1 cellular context compared by ENCODE assay signal in the genomic region with DNA sequence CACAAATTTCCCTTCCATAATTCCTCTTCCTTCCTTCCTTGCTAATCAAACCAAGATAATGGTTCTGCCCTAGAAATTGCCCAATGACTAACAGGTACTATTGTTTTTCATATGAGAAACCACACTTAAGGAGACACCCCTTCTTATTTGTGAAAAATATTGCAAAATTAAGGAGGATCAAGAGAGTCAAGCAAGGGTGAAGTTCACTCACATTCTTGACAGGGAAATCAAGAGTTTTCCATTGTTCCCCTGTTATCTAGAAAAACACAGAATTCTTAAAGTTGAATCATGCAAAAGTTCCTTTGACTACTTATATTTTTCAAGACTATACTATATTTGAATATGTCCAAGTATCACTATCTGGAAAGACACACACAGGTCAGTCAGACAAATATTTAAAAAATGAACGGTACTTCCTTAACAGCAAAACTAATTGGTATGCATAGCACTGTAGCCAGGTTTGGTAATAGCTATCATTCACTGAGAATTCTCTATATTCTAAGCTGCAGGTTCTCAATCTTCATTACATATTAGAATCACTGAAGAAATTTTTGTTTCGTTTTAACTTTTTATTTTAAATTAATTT.
TF ChIP-seq lines count a peak whose summit lies in the region.

No MANE protein-coding gene starts in this region.

TF ChIP-seq in HepG2, 621 proteins besides CTCF, POLR2A, EP300 and RAD21 (continued from another document):
- TF ChIP-seq, protein P1, sequence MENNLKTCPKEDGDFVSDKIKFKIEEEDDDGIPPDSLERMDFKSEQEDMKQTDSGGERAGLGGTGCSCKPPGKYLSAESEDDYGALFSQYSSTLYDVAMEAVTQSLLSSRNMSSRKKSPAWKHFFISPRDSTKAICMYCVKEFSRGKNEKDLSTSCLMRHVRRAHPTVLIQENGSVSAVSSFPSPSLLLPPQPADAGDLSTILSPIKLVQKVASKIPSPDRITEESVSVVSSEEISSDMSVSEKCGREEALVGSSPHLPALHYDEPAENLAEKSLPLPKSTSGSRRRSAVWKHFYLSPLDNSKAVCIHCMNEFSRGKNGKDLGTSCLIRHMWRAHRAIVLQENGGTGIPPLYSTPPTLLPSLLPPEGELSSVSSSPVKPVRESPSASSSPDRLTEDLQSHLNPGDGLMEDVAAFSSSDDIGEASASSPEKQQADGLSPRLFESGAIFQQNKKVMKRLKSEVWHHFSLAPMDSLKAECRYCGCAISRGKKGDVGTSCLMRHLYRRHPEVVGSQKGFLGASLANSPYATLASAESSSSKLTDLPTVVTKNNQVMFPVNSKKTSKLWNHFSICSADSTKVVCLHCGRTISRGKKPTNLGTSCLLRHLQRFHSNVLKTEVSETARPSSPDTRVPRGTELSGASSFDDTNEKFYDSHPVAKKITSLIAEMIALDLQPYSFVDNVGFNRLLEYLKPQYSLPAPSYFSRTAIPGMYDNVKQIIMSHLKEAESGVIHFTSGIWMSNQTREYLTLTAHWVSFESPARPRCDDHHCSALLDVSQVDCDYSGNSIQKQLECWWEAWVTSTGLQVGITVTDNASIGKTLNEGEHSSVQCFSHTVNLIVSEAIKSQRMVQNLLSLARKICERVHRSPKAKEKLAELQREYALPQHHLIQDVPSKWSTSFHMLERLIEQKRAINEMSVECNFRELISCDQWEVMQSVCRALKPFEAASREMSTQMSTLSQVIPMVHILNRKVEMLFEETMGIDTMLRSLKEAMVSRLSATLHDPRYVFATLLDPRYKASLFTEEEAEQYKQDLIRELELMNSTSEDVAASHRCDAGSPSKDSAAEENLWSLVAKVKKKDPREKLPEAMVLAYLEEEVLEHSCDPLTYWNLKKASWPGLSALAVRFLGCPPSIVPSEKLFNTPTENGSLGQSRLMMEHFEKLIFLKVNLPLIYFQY (CRISPR knock-in tag; IDR thresholded peaks at IDR 0.05; ENCODE audit: borderline replicate concordance): no peak
- TF ChIP-seq, protein P2, sequence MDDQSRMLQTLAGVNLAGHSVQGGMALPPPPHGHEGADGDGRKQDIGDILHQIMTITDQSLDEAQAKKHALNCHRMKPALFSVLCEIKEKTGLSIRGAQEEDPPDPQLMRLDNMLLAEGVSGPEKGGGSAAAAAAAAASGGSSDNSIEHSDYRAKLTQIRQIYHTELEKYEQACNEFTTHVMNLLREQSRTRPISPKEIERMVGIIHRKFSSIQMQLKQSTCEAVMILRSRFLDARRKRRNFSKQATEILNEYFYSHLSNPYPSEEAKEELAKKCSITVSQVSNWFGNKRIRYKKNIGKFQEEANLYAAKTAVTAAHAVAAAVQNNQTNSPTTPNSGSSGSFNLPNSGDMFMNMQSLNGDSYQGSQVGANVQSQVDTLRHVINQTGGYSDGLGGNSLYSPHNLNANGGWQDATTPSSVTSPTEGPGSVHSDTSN (CRISPR knock-in tag; IDR thresholded peaks at IDR 0.05; ENCODE audit: borderline replicate concordance): no peak
